In genomic region chr5:173925449-173926071, GRCh38 we compare ENCODE assay signal across 8 cellular contexts. TPM values are rescaled to one million over a fixed set of nuclear protein-coding genes. Genes with fewer than 3 reads are reported as not detected.
DNase-seq lines count a peak whose midpoint lies in the region; ATAC-seq and TF ChIP-seq lines count a peak whose summit lies in the region.

No MANE protein-coding gene starts in this region.

- H3K27me3 ChIP-seq in Caco-2 (replicated peaks; ENCODE audit: control insufficient read depth, insufficient read depth, low read length) = no peaks in the 10 kb centered on the region
- no peaks in the 10 kb centered on the region for H3K27me3 ChIP-seq in naive thymus-derived CD4-positive, alpha-beta T cell (ENCODE audit: control insufficient read depth in 2 of 2, insufficient read depth in 2 of 2, low read length in 2 of 2)

- peak overlapping the region; percentile 32 for H3K27ac Mint-ChIP-seq in Caco-2 (ENCODE audit: unreplicated experiment)
- no peak overlapping the region for H3K27ac Mint-ChIP-seq in naive thymus-derived CD4-positive, alpha-beta T cell

- H3K27me3 Mint-ChIP-seq in Caco-2 (ENCODE audit: insufficient read depth, unreplicated experiment) = no peaks in the 10 kb centered on the region
- no peaks in the 10 kb centered on the region for H3K27me3 Mint-ChIP-seq in naive thymus-derived CD4-positive, alpha-beta T cell

- H3K36me3 ChIP-seq in Caco-2 (ENCODE audit: control insufficient read depth, insufficient read depth, low read length) = no peaks in the 10 kb centered on the region
- H3K36me3 ChIP-seq in naive thymus-derived CD4-positive, alpha-beta T cell (ENCODE audit: control insufficient read depth in 2 of 3, insufficient read depth in 3 of 3, low read length in 3 of 3) = no peaks in the 10 kb centered on the region

- CTCF ChIA-PET in Caco-2 (lab: Charles Lee) = interaction anchor here (0.6 to 1.8 kb wide), 5 partner anchors 20 to 310 kb away, joined by 3 to 4 read pairs (median 3); no protein-coding TSS in a partner anchor
- CTCF ChIA-PET in naive thymus-derived CD4-positive, alpha-beta T cell (lab: Charles Lee) = interaction anchor here (1.0 to 1.6 kb wide), 7 partner anchors 13 to 310 kb away, joined by 3 to 10 read pairs (median 4); partner anchors contain the start of gene BOD1

- H3K36me3 Mint-ChIP-seq in Caco-2 (ENCODE audit: insufficient read depth, unreplicated experiment) = peaks cover 7% of the 10 kb centered on the region
- H3K36me3 Mint-ChIP-seq in naive thymus-derived CD4-positive, alpha-beta T cell = peaks cover 0 to 16% (median 11%) of the 10 kb centered on the region in 5 donors

- H3K4me3 Mint-ChIP-seq in Caco-2 (ENCODE audit: unreplicated experiment) = no peak overlapping the region
- H3K4me3 Mint-ChIP-seq in naive thymus-derived CD4-positive, alpha-beta T cell = no peak overlapping the region

- H3K4me1 Mint-ChIP-seq in Caco-2 (ENCODE audit: low read depth, unreplicated experiment) = peaks cover 28% of the 10 kb centered on the region
- peaks cover 9 to 40% (median 31%) of the 10 kb centered on the region in 7 donors for H3K4me1 Mint-ChIP-seq in naive thymus-derived CD4-positive, alpha-beta T cell

- peak; percentile 54 for ATAC-seq in naive thymus-derived CD4-positive, alpha-beta T cell
- ATAC-seq in GM18868 (IDR thresholded peaks at IDR 0.05; ENCODE audit: unreplicated experiment) = no peak

- TF ChIP-seq CTCF in Caco-2 (IDR thresholded peaks at IDR 0.05; ENCODE audit: insufficient read depth in 1 of 2, low read depth in 1 of 2, low read length in 1 of 2, severe bottlenecking in 1 of 2, unreplicated experiment in 1 of 2) (peak; percentile 38 to 60), epithelial cell of proximal tubule (conservative IDR thresholded peaks at IDR 0.05; ENCODE audit: low read depth, low read length) (peak; percentile 82)

- peak in 1 of 2 experiments; percentile 43 for DNase-seq in Caco-2
- DNase-seq in Jurkat, Clone E6-1 (ENCODE audit: low read depth, low spot score) = peak; percentile 19
- DNase-seq in activated CD4-positive, alpha-beta T cell treated with anti-CD3 and anti-CD28 coated beads, Interleukin-2, amount 50 U/mL, for 1 hour = peak; percentile 50
- DNase-seq in epithelial cell of proximal tubule (ENCODE audit: low read depth) = no peak
- peak in 8 of 9 donors; percentile 11 to 48 (median 28) for DNase-seq in naive thymus-derived CD4-positive, alpha-beta T cell
- no peak for DNase-seq in NCI-H1105 (lab: John Stamatoyannopoulos, UW)
- DNase-seq in NCI-H128 (lab: John Stamatoyannopoulos, UW; ENCODE audit: unreplicated experiment) = no peak

- no peak overlapping the region for H3K4me3 ChIP-seq in Caco-2 (ENCODE audit: low read depth, low read length)
- H3K4me3 ChIP-seq in Jurkat, Clone E6-1 (ENCODE audit: low read length) = no peak overlapping the region
- no peak overlapping the region for H3K4me3 ChIP-seq in epithelial cell of proximal tubule (ENCODE audit: low read depth, low read length)
- no peak overlapping the region for H3K4me3 ChIP-seq in naive thymus-derived CD4-positive, alpha-beta T cell (ENCODE audit: low read length)

- BruUV-seq in Caco-2 (replicated peaks; lab: Mats Ljungman, UMichigan) = no TSS peak

- H3K4me1 ChIP-seq in Caco-2 = peaks cover 37% of the 10 kb centered on the region
- H3K4me1 ChIP-seq in naive thymus-derived CD4-positive, alpha-beta T cell (ENCODE audit: control insufficient read depth in 2 of 2, insufficient read depth in 2 of 2, low read length in 2 of 2) = no peaks in the 10 kb centered on the region

- H3K9me3 Mint-ChIP-seq in Caco-2 (ENCODE audit: unreplicated experiment) = no peaks in the 10 kb centered on the region
- no peaks in the 10 kb centered on the region for H3K9me3 Mint-ChIP-seq in naive thymus-derived CD4-positive, alpha-beta T cell

- no peaks in the 10 kb centered on the region for H3K9me3 ChIP-seq in Caco-2
- H3K9me3 ChIP-seq in naive thymus-derived CD4-positive, alpha-beta T cell (ENCODE audit: control insufficient read depth in 2 of 3, low read length in 3 of 3) = no peaks in the 10 kb centered on the region

- POLR2A ChIA-PET in Caco-2 (lab: Charles Lee) = no interaction called here
- POLR2A ChIA-PET in naive thymus-derived CD4-positive, alpha-beta T cell (lab: Charles Lee) = interaction anchor here (1.1 to 1.5 kb wide), 2 partner anchors 307 to 310 kb away, joined by 3 to 8 read pairs; no protein-coding TSS in a partner anchor

- intact Hi-C loops in Caco-2 (cut with micrococcal nuclease; ENCODE audit: unreplicated experiment) = no loop called here
- intact Hi-C loops in naive thymus-derived CD4-positive, alpha-beta T cell (cut with micrococcal nuclease) = loop anchor here (1.0 to 10.0 kb wide), 2 partner anchors 221 to 306 kb away; no protein-coding TSS in a partner anchor

- H3K27ac ChIP-seq in naive thymus-derived CD4-positive, alpha-beta T cell (ENCODE audit: low read depth, low read length) = no peak overlapping the region

RNA-seq across cellular contexts. Expression of gene CPEB4, which starts 37.4 kb away (rescaled TPM):
- 21.4 and 25.1 TPM in 2 replicates for total RNA-seq in Caco-2 (2022)
- 5.3 TPM for polyA plus RNA-seq in Jurkat, Clone E6-1 (2012; ENCODE audit: insufficient read depth, insufficient read length)
- total RNA-seq in epithelial cell of proximal tubule = 9.5 and 17.5 TPM in 2 replicates
- 10 to 100 TPM; 12.6 to 40.4 (median 17.5) TPM for total RNA-seq in naive thymus-derived CD4-positive, alpha-beta T cell
- 1 to 10 TPM; 3.9 to 6.9 TPM for polyA plus RNA-seq in naive thymus-derived CD4-positive, alpha-beta T cell

Comparison
In these comparisons a context has a peak if more than half of its experiments do, and no peak if none do; other contexts are left out.
1. DNase-seq: peak in Jurkat, Clone E6-1 (single experiment), activated CD4-positive, alpha-beta T cell treated with anti-CD3 and anti-CD28 coated beads, Interleukin-2, amount 50 U/mL, for 1 hour (single experiment) and naive thymus-derived CD4-positive, alpha-beta T cell (8 of 9); none in epithelial cell of proximal tubule (single experiment), NCI-H1105 (single experiment) and NCI-H128 (single experiment).